In genomic region chr3:157146664-157147082, GRCh38 we compare ENCODE assay signal across 13 cellular contexts. TPM values are rescaled to one million over a fixed set of nuclear protein-coding genes. Genes with fewer than 3 reads are reported as not detected.
DNase-seq lines count a peak whose midpoint lies in the region; ATAC-seq, FAIRE-seq and TF ChIP-seq lines count a peak whose summit lies in the region.
"Had no signal": no experiment of that assay in that cellular context is flagged by ENCODE, and none has a peak within 500 bp of the region (broad histone marks: within the 10 kb centered on the region; RNA-seq: fewer than 3 reads in every experiment).

No MANE protein-coding gene starts in this region.

- H3K27ac ChIP-seq in A549 (no peak overlapping the region), DND-41 (ENCODE audit: low read length) (no peak overlapping the region), SK-N-MC (peak overlapping the region; percentile 67)

- ATAC-seq in A549 = no peak
- ATAC-seq in DND-41 (ENCODE audit: insufficient read depth, low read depth) = 0 out of 3 replicates have a peak, but pooled peaks have one; percentile 8
- ATAC-seq: left ventricle myocardium superior had no signal

- CTCF ChIA-PET in A549 (lab: Yijun Ruan, JAX) = interaction anchor here (0.7 to 1.9 kb wide), 6 partner anchors 9 to 1034 kb away, joined by 3 to 15 read pairs (median 3); partner anchors contain the start of gene CCNL1

- FAIRE-seq in A549 (lab: Jason Lieb, UNC) = no peak
- FAIRE-seq: bronchial epithelial cell had no signal

- no peaks in the 10 kb centered on the region for H3K9me3 ChIP-seq in A549
- no peaks in the 10 kb centered on the region for H3K9me3 ChIP-seq in DND-41 (ENCODE audit: insufficient read depth, low read length, severe bottlenecking)
- no peaks in the 10 kb centered on the region for H3K9me3 ChIP-seq in SK-N-MC (ENCODE audit: low read depth, low read length)

- H3K4me3 ChIP-seq in A549 (no peak overlapping the region), DND-41 (ENCODE audit: low read depth in 1 of 2, low read length in 2 of 2) (no peak overlapping the region), SK-N-MC (no peak overlapping the region), fibroblast of pulmonary artery (replicated peaks; ENCODE audit: low read depth, low read length) (no peak overlapping the region)

- H3K4me2 ChIP-seq in A549 (no peak overlapping the region), DND-41 (ENCODE audit: insufficient read depth, low read length) (no peak overlapping the region)

- no peak for TF ChIP-seq EP300 in A549 (IDR thresholded peaks at IDR 0.05)

- POLR2A ChIA-PET in A549 (lab: Yijun Ruan, JAX) = interaction anchor here (0.6 to 1.7 kb wide), 3 partner anchors 17 to 633 kb away, joined by 3 to 7 read pairs (median 3); no protein-coding TSS in a partner anchor

- TF ChIP-seq CTCF in A549 (IDR thresholded peaks at IDR 0.05) = no peak
- no peak for TF ChIP-seq CTCF in DND-41 (IDR thresholded peaks at IDR 0.05; ENCODE audit: borderline replicate concordance, extremely low read depth, low read length, poor library complexity, severe bottlenecking)
- no peak for TF ChIP-seq CTCF in fibroblast of pulmonary artery (IDR thresholded peaks at IDR 0.05; ENCODE audit: low read length, missing control alignments)
- TF ChIP-seq CTCF in GM13976 (IDR thresholded peaks at IDR 0.05; ENCODE audit: borderline replicate concordance, control extremely low read depth, extremely low read depth, insufficient read depth, missing control alignments) = no peak

- TF ChIP-seq POLR2A in A549 (IDR thresholded peaks at IDR 0.05; ENCODE audit: low read length) = no peak

- H3K27me3 ChIP-seq in DND-41 (ENCODE audit: insufficient read depth, low read length, poor library complexity) = no peaks in the 10 kb centered on the region

- no peak for DNase-seq in A549 (ENCODE audit: low read depth in 1 of 2, low spot score in 1 of 2)
- DNase-seq in DND-41 = no peak
- no peak for DNase-seq in SK-N-MC (ENCODE audit: low read depth, low spot score)
- peak; percentile 41 for DNase-seq in fibroblast of pulmonary artery (ENCODE audit: low read depth)
- DNase-seq in GM13976 (ENCODE audit: low spot score) = no peak
- DNase-seq in activated CD4-positive, CD25-positive, alpha-beta regulatory T cell treated with anti-CD3 and anti-CD28 coated beads, Interleukin-2, amount 50 U/mL, for 72 hours = no peak
- no peak for DNase-seq in NCI-H1092 (lab: John Stamatoyannopoulos, UW)
- no peak for DNase-seq in HK-2 (ENCODE audit: unreplicated experiment)
- DNase-seq: activated gamma-delta T cell treated with Interleukin-2 at 50 U/mL for 16 hours, left ventricle myocardium superior, NCI-H2081, NCI-H526 treated with DMSO at 0.1 percent for 48 hours had no signal

- H3K79me2 ChIP-seq in DND-41 (ENCODE audit: insufficient read depth, low read length) = peaks cover 11% of the 10 kb centered on the region; the same call in 1 of the 2 replicates

- H3K36me3 ChIP-seq in DND-41 (ENCODE audit: insufficient read depth, low read length) (peaks cover 89% of the 10 kb centered on the region), SK-N-MC (ENCODE audit: insufficient read depth, low read length) (peaks cover 84% of the 10 kb centered on the region)

- peaks cover 22% of the 10 kb centered on the region; the same call in 1 of the 2 replicates for H4K20me1 ChIP-seq in DND-41 (ENCODE audit: insufficient read depth, low read length)

- H3K9ac ChIP-seq in DND-41 (ENCODE audit: low read depth, low read length) (no peak overlapping the region), SK-N-MC (ENCODE audit: insufficient read length) (no peak overlapping the region)

- no peak for TF ChIP-seq RAD21 in A549 (conservative IDR thresholded peaks at IDR 0.05 in 1 of 2, IDR thresholded peaks at IDR 0.05 in 1 of 2)

- in situ Hi-C loops in GM13976 (cut with MboI; ENCODE audit: low sequenced_read_pairs, unreplicated experiment) = loop anchor here (25.0 kb wide), 1 partner anchor 984 kb away; no protein-coding TSS in a partner anchor

- no peaks in the 10 kb centered on the region for H3K4me1 ChIP-seq in A549
- no peaks in the 10 kb centered on the region for H3K4me1 ChIP-seq in DND-41 (ENCODE audit: insufficient read depth, low read length)

- H2AFZ ChIP-seq in DND-41 (ENCODE audit: low read depth, low read length) = no peak overlapping the region

TF ChIP-seq in A549, 52 proteins besides CTCF, POLR2A, EP300 and RAD21 (continues in another document):
- TF ChIP-seq HOXB5 (CRISPR knock-in tag; IDR thresholded peaks at IDR 0.05) (no peak), FOXS1 (CRISPR knock-in tag; IDR thresholded peaks at IDR 0.05) (no peak), CHD4 (IDR thresholded peaks at IDR 0.05; ENCODE audit: borderline replicate concordance) (no peak), NFE2L2 (conservative IDR thresholded peaks at IDR 0.05; ENCODE audit: low read length) (no peak), SREBF2 (IDR thresholded peaks at IDR 0.05) (no peak), MYC (IDR thresholded peaks at IDR 0.05; ENCODE audit: borderline replicate concordance, low read length) (no peak), POLR2AphosphoS2 (conservative IDR thresholded peaks at IDR 0.05; ENCODE audit: low read length) (peak; percentile 95), NPAS2 (CRISPR knock-in tag; IDR thresholded peaks at IDR 0.05; ENCODE audit: borderline replicate concordance) (no peak), CHD2 (IDR thresholded peaks at IDR 0.05; ENCODE audit: low read length, partially characterized antibody) (peak; percentile 11), JUN (IDR thresholded peaks at IDR 0.05) (no peak), RARB (CRISPR knock-in tag; IDR thresholded peaks at IDR 0.05) (peak; percentile 95), ZSCAN20 (CRISPR knock-in tag; IDR thresholded peaks at IDR 0.05) (no peak), TP53 (CRISPR knock-in tag; IDR thresholded peaks at IDR 0.05) (peak; percentile 20), FOSB (CRISPR knock-in tag; IDR thresholded peaks at IDR 0.05) (peak; percentile 87), HOXA7 (CRISPR knock-in tag; IDR thresholded peaks at IDR 0.05) (no peak; the same call in 1 of the 2 replicates), BHLHE40 (IDR thresholded peaks at IDR 0.05; ENCODE audit: low read depth, low read length) (no peak), MAFK (IDR thresholded peaks at IDR 0.05; ENCODE audit: partially characterized antibody) (no peak), USF2 (IDR thresholded peaks at IDR 0.05) (no peak), TFCP2L1 (CRISPR knock-in tag; IDR thresholded peaks at IDR 0.05) (peak; percentile 83), PHF8 (IDR thresholded peaks at IDR 0.05; ENCODE audit: borderline replicate concordance, low read depth) (no peak), HOXB13 (CRISPR knock-in tag; IDR thresholded peaks at IDR 0.05; ENCODE audit: low read depth) (no peak), KDM1A (IDR thresholded peaks at IDR 0.05; ENCODE audit: low read depth) (no peak), ZC3H11A (IDR thresholded peaks at IDR 0.05) (no peak), ATOH8 (CRISPR knock-in tag; IDR thresholded peaks at IDR 0.05; ENCODE audit: low read depth) (no peak; the same call in 1 of the 2 replicates), RFX5 (IDR thresholded peaks at IDR 0.05) (no peak), FOSL2 (IDR thresholded peaks at IDR 0.05) (no peak), FOSL2 (CRISPR knock-in tag; IDR thresholded peaks at IDR 0.05) (0 out of 2 replicates have a peak, but pooled peaks have one; percentile 4)

RNA-seq across cellular contexts. Expression of gene CCNL1, which starts 13.3 kb away (rescaled TPM):
- 130 and 170 TPM in 2 replicates for polyA plus RNA-seq in A549 (2011; rRNA removed)
- polyA plus RNA-seq in A549 (2012; cell fraction: cytosol; rRNA removed) = 39.2 and 43.3 TPM in 2 replicates
- polyA plus RNA-seq in A549 (2012; cell fraction: nucleus; rRNA removed) = 258 and 267 TPM in 2 replicates
- polyA plus RNA-seq in A549 (2017; fragmentation: RNase III; extraction: RNeasy Plus Mini Kit Qiagen cat#74134 plus additional on column Dnase treatment) = 39.7 to 51.3 TPM (median 45.1 TPM) in 3 replicates
- 111 and 159 TPM in 2 replicates for polyA minus RNA-seq in A549 (2011; rRNA and poly(A)+ RNA removed)
